Comparison of ENCODE assay signal across 10 cellular contexts in genomic region chr1:192788184-192788583, GRCh38. TPM values are rescaled to one million over a fixed set of nuclear protein-coding genes. Genes with fewer than 3 reads are reported as not detected.
A peak's percentile ranks its signal among the peaks of the same experiment; 100 is the strongest.
DNase-seq lines count a peak whose midpoint lies in the region; ATAC-seq, FAIRE-seq and TF ChIP-seq lines count a peak whose summit lies in the region.
"Had no signal": no experiment of that assay in that cellular context is flagged by ENCODE, and none has a peak within 500 bp of the region (broad histone marks: within the 10 kb centered on the region; RNA-seq: fewer than 3 reads in every experiment).

No MANE protein-coding gene starts in this region.

- H3K4me3 ChIP-seq in right atrium auricular region (no peak overlapping the region), smooth muscle cell (no peak overlapping the region)
- H3K4me3 ChIP-seq: stomach had no signal

- no peaks in the 10 kb centered on the region for H3F3A ChIP-seq in smooth muscle cell (ENCODE audit: low read depth)

- no peaks in the 10 kb centered on the region for H3K27me3 ChIP-seq in right atrium auricular region
- H3K27me3 ChIP-seq in smooth muscle cell (ENCODE audit: low read depth): no peaks in the 10 kb centered on the region
- H3K27me3 ChIP-seq: stomach had no signal

- no peak for FAIRE-seq in HTR-8/SVneo (lab: Jason Lieb, UNC)

- DNase-seq in HTR-8/SVneo (ENCODE audit: insufficient read length, low spot score) (peak; percentile 33), UCSD-AML1 (lab: John Stamatoyannopoulos, UW; ENCODE audit: unreplicated experiment) (peak; percentile 23), right atrium auricular region (ENCODE audit: low spot score) (peak; percentile 72), smooth muscle cell (lab: John Stamatoyannopoulos, UW; ENCODE audit: unreplicated experiment) (peak; percentile 5), NCI-H1048 (lab: John Stamatoyannopoulos, UW) (no peak)
- no peak for DNase-seq in stimulated activated naive CD8-positive, alpha-beta T cell treated with anti-CD3 and anti-CD28 coated beads, Interleukin-15, Interleukin-2, amounts not matched to agents 100 U/mL and 50 U/mL, for 24 hours
- DNase-seq: cerebellar nuclear complex, stomach had no signal

- peak overlapping the region; percentile 12 to 19 for H3K27ac ChIP-seq in right atrium auricular region
- peak overlapping the region; percentile 73 for H3K27ac ChIP-seq in smooth muscle cell (ENCODE audit: low read depth)
- H3K27ac ChIP-seq: stomach had no signal

- H3K9ac ChIP-seq in smooth muscle cell (ENCODE audit: low read depth): peak overlapping the region; percentile 38

- H3K9me3 ChIP-seq in right atrium auricular region: no peaks in the 10 kb centered on the region
- no peaks in the 10 kb centered on the region for H3K9me3 ChIP-seq in smooth muscle cell (replicated peaks; ENCODE audit: low read depth)
- H3K9me3 ChIP-seq: stomach had no signal

- H4K20me1 ChIP-seq in smooth muscle cell (ENCODE audit: low read depth): no peaks in the 10 kb centered on the region

- H3K4me1 ChIP-seq in right atrium auricular region (peaks cover 0 to 9% of the 10 kb centered on the region in 2 donors), smooth muscle cell (ENCODE audit: low read depth) (peaks cover 5% of the 10 kb centered on the region)

- no peak for TF ChIP-seq CTCF in right atrium auricular region (IDR thresholded peaks at IDR 0.05)
- no peak for TF ChIP-seq CTCF in smooth muscle cell (IDR thresholded peaks at IDR 0.05; ENCODE audit: borderline replicate concordance, insufficient read depth, poor library complexity, severe bottlenecking)

- H3K4me2 ChIP-seq in smooth muscle cell: peak overlapping the region; percentile 58

- peak overlapping the region; percentile 58 for H2AFZ ChIP-seq in smooth muscle cell (ENCODE audit: low read depth)

- H3K79me2 ChIP-seq in smooth muscle cell (ENCODE audit: low read depth): no peaks in the 10 kb centered on the region

- H3K36me3 ChIP-seq in right atrium auricular region (no peaks in the 10 kb centered on the region), smooth muscle cell (ENCODE audit: low read depth) (no peaks in the 10 kb centered on the region)
- H3K36me3 ChIP-seq: stomach had no signal

- ATAC-seq in GM18502 (IDR thresholded peaks at IDR 0.05; ENCODE audit: poor library complexity, unreplicated experiment) (no peak), HG02623 (IDR thresholded peaks at IDR 0.05; ENCODE audit: unreplicated experiment) (no peak)
- no peak for ATAC-seq in stimulated activated naive CD8-positive, alpha-beta T cell treated with anti-CD3 and anti-CD28 coated beads, Interleukin-15, Interleukin-2, amounts not matched to agents 100 U/mL and 50 U/mL, for 24 hours

- WGBS in smooth muscle cell (ENCODE audit: low lambda C conversion rate): 21% methylated on average over 9 of the region's 9 CpGs

RNA-seq across cellular contexts. Expression of gene RGS2, which starts 20.7 kb away (rescaled TPM):
- 10 to 100 TPM; 31.2 to 51.2 TPM for total RNA-seq in right atrium auricular region
- 122 and 136 TPM in 2 replicates for total RNA-seq in smooth muscle cell
- 102 and 153 TPM in 2 replicates for polyA plus RNA-seq in smooth muscle cell

Comparison
In these comparisons a context has a peak if more than half of its experiments do, and no peak if none do; other contexts are left out.
1. DNase-seq: peak in HTR-8/SVneo (single experiment), UCSD-AML1 (single experiment), right atrium auricular region (single experiment) and smooth muscle cell (single experiment); none in stimulated activated naive CD8-positive, alpha-beta T cell treated with anti-CD3 and anti-CD28 coated beads, Interleukin-15, Interleukin-2, amounts not matched to agents 100 U/mL and 50 U/mL, for 24 hours (single experiment) and NCI-H1048 (single experiment).